In genomic region chr4:56387023-56388001, GRCh38 we compare ENCODE assay signal across 8 cellular contexts. TPM values are rescaled to one million over a fixed set of nuclear protein-coding genes. Genes with fewer than 3 reads are reported as not detected.
DNase-seq lines count a peak whose midpoint lies in the region; ATAC-seq and TF ChIP-seq lines count a peak whose summit lies in the region.

Gene AASDH (minus strand): TSS chr4:56387491. CDS start chr4:56384299, 3,192 bp downstream.

- TF ChIP-seq CTCF in GM10248 (IDR thresholded peaks at IDR 0.05; ENCODE audit: control extremely low read depth, extremely low read depth, low read depth, missing control alignments) (no peak), osteocyte (IDR thresholded peaks at IDR 0.05) (no peak), thyroid gland (IDR thresholded peaks at IDR 0.05) (no peak)

- H3K9me3 ChIP-seq in thyroid gland: no peaks in the 10 kb centered on the region

- DNase-seq in GM10248 (ENCODE audit: extremely low spot score): peak; percentile 91
- peak; percentile 76 for DNase-seq in NCI-H1105 (lab: John Stamatoyannopoulos, UW)
- peak; percentile 84 for DNase-seq in SKM-1 treated with dmso at 0.1 percent for 144 hours (lab: John Stamatoyannopoulos, UW; ENCODE audit: unreplicated experiment)
- DNase-seq in activated naive CD8-positive, alpha-beta T cell treated with anti-CD3 and anti-CD28 coated beads for 36 hours: peak; percentile 94
- peak; percentile 86 to 97 (median 95) for DNase-seq in head of caudate nucleus
- peak; percentile 97 for DNase-seq in osteocyte (ENCODE audit: extremely low spot score, unreplicated experiment)
- peak; percentile 89 to 91 for DNase-seq in thyroid gland

- H3K36me3 ChIP-seq in thyroid gland: no peaks in the 10 kb centered on the region

- WGBS in thyroid gland, 2 donors: 0 to 1% methylated on average over 31 to 42 of the region's 57 CpGs

- H3K27ac ChIP-seq in thyroid gland: peak within 1 kb of the TSS; percentile 93 to 96 (median 94)

- peaks cover 9 to 12% of the 10 kb centered on the region in 2 donors for H3K4me1 ChIP-seq in thyroid gland

- H3K4me1 Mint-ChIP-seq in activated naive CD8-positive, alpha-beta T cell treated with anti-CD3 and anti-CD28 coated beads for 36 hours: peaks cover 37% of the 10 kb centered on the region
- peaks cover 27% of the 10 kb centered on the region for H3K4me1 Mint-ChIP-seq in osteocyte (ENCODE audit: unreplicated experiment)

- H3K9me3 Mint-ChIP-seq in activated naive CD8-positive, alpha-beta T cell treated with anti-CD3 and anti-CD28 coated beads for 36 hours: no peaks in the 10 kb centered on the region
- no peaks in the 10 kb centered on the region for H3K9me3 Mint-ChIP-seq in osteocyte (ENCODE audit: unreplicated experiment)

- peak within 1 kb of the TSS; percentile 99 for H3K27ac Mint-ChIP-seq in activated naive CD8-positive, alpha-beta T cell treated with anti-CD3 and anti-CD28 coated beads for 36 hours
- peak within 1 kb of the TSS; percentile 99 for H3K27ac Mint-ChIP-seq in osteocyte (ENCODE audit: unreplicated experiment)

- H3K27me3 Mint-ChIP-seq in activated naive CD8-positive, alpha-beta T cell treated with anti-CD3 and anti-CD28 coated beads for 36 hours: no peaks in the 10 kb centered on the region
- H3K27me3 Mint-ChIP-seq in osteocyte (ENCODE audit: unreplicated experiment): no peaks in the 10 kb centered on the region

- POLR2A ChIA-PET in GM10248 (lab: Yijun Ruan, JAX): interaction anchor here (0.6 to 1.7 kb wide), 7 partner anchors 14 to 592 kb away, joined by 3 to 22 read pairs (median 3); partner anchors contain the start of genes PAICS, POLR2B and PPAT

- intact Hi-C loops in head of caudate nucleus (cut with DNase I) (no loop called here), thyroid gland (cut with DNase I) (no loop called here)

- peak within 1 kb of the TSS; percentile 58 to 88 (median 82) for H3K4me3 ChIP-seq in thyroid gland (replicated peaks in 1 of 3)

- ATAC-seq in HG02623 (IDR thresholded peaks at IDR 0.05; ENCODE audit: unreplicated experiment): peak; percentile 89

- peak; percentile 51 to 81 for TF ChIP-seq POLR2A in thyroid gland (IDR thresholded peaks at IDR 0.05)

- CTCF ChIA-PET in GM10248 (lab: Yijun Ruan, JAX): interaction anchor here (0.9 to 3.1 kb wide), 9 partner anchors 10 to 439 kb away, joined by 3 to 14 read pairs (median 5); partner anchors contain the start of genes CEP135 and PPAT

- peak within 1 kb of the TSS; percentile 84 for H3K4me3 Mint-ChIP-seq in activated naive CD8-positive, alpha-beta T cell treated with anti-CD3 and anti-CD28 coated beads for 36 hours
- H3K4me3 Mint-ChIP-seq in osteocyte (ENCODE audit: unreplicated experiment): peak within 1 kb of the TSS; percentile 91

- no peaks in the 10 kb centered on the region for H3K27me3 ChIP-seq in thyroid gland

- H3K36me3 Mint-ChIP-seq in activated naive CD8-positive, alpha-beta T cell treated with anti-CD3 and anti-CD28 coated beads for 36 hours: peaks cover 9% of the 10 kb centered on the region
- no peaks in the 10 kb centered on the region for H3K36me3 Mint-ChIP-seq in osteocyte (ENCODE audit: unreplicated experiment)

RNA-seq across cellular contexts. Expression of gene AASDH, which starts in this region (rescaled TPM):
- total RNA-seq in activated naive CD8-positive, alpha-beta T cell treated with anti-CD3 and anti-CD28 coated beads for 36 hours: 10 to 100 TPM in 1 of 2 experiments, 1 to 10 TPM in 1; 9.7 to 11.4 TPM
- total RNA-seq in osteocyte (8.6 and 10.3 TPM in 2 replicates), thyroid gland (10 to 100 TPM; 15.0 to 23.8 (median 19.4) TPM)

Comparison
In these comparisons a context has a peak if more than half of its experiments do, and no peak if none do; other contexts are left out.
1. Peak in every context shown above with its lines: DNase-seq, ATAC-seq, H3K4me3 ChIP-seq and H3K27ac ChIP-seq.